Comparison of ENCODE assay signal across 26 cellular contexts in the genomic region with DNA sequence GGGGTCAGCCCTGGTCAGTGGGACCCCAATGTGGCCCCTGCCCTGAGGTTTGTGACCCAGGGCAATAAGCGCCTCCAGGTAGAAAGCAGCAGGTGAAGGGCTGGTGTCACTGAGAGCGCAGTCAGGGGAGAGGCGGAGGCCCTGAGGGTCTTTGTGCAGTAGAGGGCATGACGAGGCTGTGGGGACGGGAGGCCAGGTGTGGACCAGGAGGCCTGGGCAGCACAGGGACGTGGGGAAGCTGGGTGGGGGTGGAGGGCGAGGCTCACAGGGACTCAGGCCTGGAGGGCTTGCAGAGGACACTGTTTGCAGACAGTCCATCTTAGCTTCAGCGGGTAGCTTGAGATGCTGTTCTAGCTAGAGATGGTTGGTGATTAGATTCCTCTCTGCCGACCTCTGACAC.
"Had no signal": no experiment of that assay in that cellular context is flagged by ENCODE, and none has a peak within 500 bp of the region (broad histone marks: within the 10 kb centered on the region; RNA-seq: fewer than 3 reads in every experiment).

No MANE protein-coding gene starts in this region.

- H3K9me3 Mint-ChIP-seq: activated CD4-positive, alpha-beta memory T cell treated with anti-CD3 and anti-CD28 coated beads for 36 hours; activated CD4-positive, alpha-beta T cell treated with anti-CD3 and anti-CD28 coated beads, Interleukin-2, amount 10 ng/mL, durations not matched to agents 24 days and 14 days; activated T-cell treated with anti-CD3 and anti-CD28 coated beads, Interleukin-2, amount 50 U/mL, for 4 hours; activated T-helper 17 cell treated with anti-CD3 and anti-CD28 coated beads, Interleukin-2, amount 50 U/mL, for 72 hours; effector memory CD8-positive, alpha-beta T cell had no signal

- H3K4me1 ChIP-seq: esophagus squamous epithelium had no signal

- H3K4me3 Mint-ChIP-seq: activated CD4-positive, alpha-beta memory T cell treated with anti-CD3 and anti-CD28 coated beads for 36 hours; activated CD4-positive, alpha-beta T cell treated with anti-CD3 and anti-CD28 coated beads for 36 hours; activated CD4-positive, alpha-beta T cell treated with anti-CD3 and anti-CD28 coated beads, Interleukin-2, amount 10 ng/mL, durations not matched to agents 24 days and 14 days; activated CD8-positive, alpha-beta T cell treated with anti-CD3 and anti-CD28 coated beads, Interleukin-2, amount 10 ng/mL, durations not matched to agents 7 days and 5 days; activated naive CD8-positive, alpha-beta T cell; activated T-cell treated with anti-CD3 and anti-CD28 coated beads, Interleukin-2, amount 50 U/mL, for 4 hours; activated T-helper 17 cell treated with anti-CD3 and anti-CD28 coated beads, Interleukin-2, amount 50 U/mL, for 72 hours; effector memory CD8-positive, alpha-beta T cell had no signal

- H3K27ac Mint-ChIP-seq: activated CD4-positive, alpha-beta memory T cell treated with anti-CD3 and anti-CD28 coated beads for 36 hours; activated CD4-positive, alpha-beta T cell treated with anti-CD3 and anti-CD28 coated beads for 36 hours; activated CD4-positive, alpha-beta T cell treated with anti-CD3 and anti-CD28 coated beads, Interleukin-2, amount 10 ng/mL, durations not matched to agents 24 days and 14 days; activated CD8-positive, alpha-beta T cell treated with anti-CD3 and anti-CD28 coated beads, Interleukin-2, amount 10 ng/mL, durations not matched to agents 7 days and 5 days; activated naive CD8-positive, alpha-beta T cell; activated T-helper 17 cell treated with anti-CD3 and anti-CD28 coated beads, Interleukin-2, amount 50 U/mL, for 72 hours; effector memory CD8-positive, alpha-beta T cell had no signal

- H3K9me3 ChIP-seq: body of pancreas, esophagus squamous epithelium had no signal

- H3K4me3 ChIP-seq: body of pancreas, esophagus squamous epithelium had no signal

- H3K27me3 ChIP-seq: body of pancreas, esophagus squamous epithelium had no signal

- H3K4me1 Mint-ChIP-seq: activated CD4-positive, alpha-beta T cell treated with anti-CD3 and anti-CD28 coated beads for 36 hours; activated CD4-positive, alpha-beta T cell treated with anti-CD3 and anti-CD28 coated beads, Interleukin-2, amount 10 ng/mL, durations not matched to agents 24 days and 14 days; activated T-helper 17 cell treated with anti-CD3 and anti-CD28 coated beads, Interleukin-2, amount 50 U/mL, for 72 hours had no signal

- H3K27ac ChIP-seq: body of pancreas, esophagus squamous epithelium had no signal

- ATAC-seq: activated CD4-positive, alpha-beta T cell treated with anti-CD3 and anti-CD28 coated beads for 36 hours; activated CD8-positive, alpha-beta T cell treated with anti-CD3 and anti-CD28 coated beads, Interleukin-2, amount 10 ng/mL, durations not matched to agents 7 days and 5 days; activated T-cell treated with anti-CD3 and anti-CD28 coated beads, Interleukin-2, amount 50 U/mL, for 4 hours; activated T-helper 17 cell treated with anti-CD3 and anti-CD28 coated beads, Interleukin-2, amount 50 U/mL, for 72 hours; body of pancreas; effector memory CD8-positive, alpha-beta T cell had no signal

- DNase-seq: activated CD4-positive, alpha-beta memory T cell treated with anti-CD3 and anti-CD28 coated beads for 36 hours; activated CD4-positive, alpha-beta T cell treated with anti-CD3 and anti-CD28 coated beads for 36 hours; activated CD4-positive, alpha-beta T cell treated with anti-CD3 and anti-CD28 coated beads, Interleukin-2, amount 10 ng/mL, durations not matched to agents 24 days and 14 days; activated CD4-positive, CD25-positive, alpha-beta regulatory T cell; activated CD4-positive, CD25-positive, alpha-beta regulatory T cell treated with anti-CD3 and anti-CD28 coated beads, Interleukin-2, amount 50 U/mL, for 72 hours; activated CD8-positive, alpha-beta T cell treated with anti-CD3 and anti-CD28 coated beads, Interleukin-2, amount 10 ng/mL, durations not matched to agents 7 days and 5 days; activated effector memory CD4-positive, alpha-beta T cell treated with Interleukin-2 at 50 U/mL for 16 hours; activated gamma-delta T cell treated with Interleukin-2 at 50 U/mL for 16 hours; activated naive CD4-positive, alpha-beta T cell treated with anti-CD3 and anti-CD28 coated beads, Interleukin-2, amount 50 U/mL, for 16 hours; activated naive CD4-positive, alpha-beta T cell treated with Interleukin-2 at 50 U/mL for 16 hours; activated T-cell treated with anti-CD3 and anti-CD28 coated beads, Interleukin-2, amount 50 U/mL, for 4 hours; amniotic stem cell; anterior cingulate cortex; body of pancreas; caudate nucleus; cortex of kidney; dermis blood vessel endothelial cell; effector CD4-positive, alpha-beta T cell; effector memory CD8-positive, alpha-beta T cell; erythroblast; esophagus squamous epithelium; foreskin melanocyte; T-helper 2 cell had no signal

- FAIRE-seq: colon had no signal
